1 cellular context compared by ENCODE assay signal in the genomic region with DNA sequence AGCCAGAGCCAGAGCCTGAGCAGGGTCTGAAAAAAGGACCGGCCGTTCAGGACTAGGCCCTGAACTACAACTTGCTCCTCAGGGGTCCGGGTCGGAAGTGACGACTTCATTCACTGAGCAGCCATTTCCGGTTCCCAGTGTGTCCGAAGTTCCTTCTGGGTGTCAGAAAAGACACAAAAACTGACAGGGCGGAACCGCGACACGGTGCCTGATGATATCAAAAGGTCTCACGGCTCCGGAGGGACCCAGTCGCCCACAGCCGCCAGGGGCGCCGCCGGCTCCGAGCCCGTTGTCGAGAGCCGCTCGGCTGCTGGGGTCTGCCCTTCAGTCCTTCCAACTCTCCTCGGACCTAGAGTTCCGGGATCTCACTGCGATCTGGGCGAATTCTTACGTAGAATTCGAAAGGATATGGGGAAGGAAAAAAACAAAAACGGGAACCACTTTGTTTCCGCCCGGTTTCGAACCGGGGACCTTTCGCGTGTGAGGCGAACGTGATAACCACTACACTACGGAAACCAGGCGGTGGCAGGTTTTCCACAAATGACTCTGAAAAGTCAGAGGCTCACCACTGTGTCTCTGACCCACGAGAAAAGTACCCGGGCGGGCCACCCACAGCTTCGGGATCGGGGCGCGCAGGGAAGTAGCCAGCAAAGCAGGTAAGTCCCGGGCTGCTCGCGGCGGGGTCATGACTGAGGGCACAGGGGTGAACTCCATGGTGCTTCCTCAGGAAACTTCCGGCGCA.
TF ChIP-seq lines count a peak whose summit lies in the region.

No MANE protein-coding gene starts in this region.

TF ChIP-seq in HepG2, 621 proteins besides CTCF, POLR2A, EP300 and RAD21 (continued from another document and continues in another):
- TF ChIP-seq, protein P1, sequence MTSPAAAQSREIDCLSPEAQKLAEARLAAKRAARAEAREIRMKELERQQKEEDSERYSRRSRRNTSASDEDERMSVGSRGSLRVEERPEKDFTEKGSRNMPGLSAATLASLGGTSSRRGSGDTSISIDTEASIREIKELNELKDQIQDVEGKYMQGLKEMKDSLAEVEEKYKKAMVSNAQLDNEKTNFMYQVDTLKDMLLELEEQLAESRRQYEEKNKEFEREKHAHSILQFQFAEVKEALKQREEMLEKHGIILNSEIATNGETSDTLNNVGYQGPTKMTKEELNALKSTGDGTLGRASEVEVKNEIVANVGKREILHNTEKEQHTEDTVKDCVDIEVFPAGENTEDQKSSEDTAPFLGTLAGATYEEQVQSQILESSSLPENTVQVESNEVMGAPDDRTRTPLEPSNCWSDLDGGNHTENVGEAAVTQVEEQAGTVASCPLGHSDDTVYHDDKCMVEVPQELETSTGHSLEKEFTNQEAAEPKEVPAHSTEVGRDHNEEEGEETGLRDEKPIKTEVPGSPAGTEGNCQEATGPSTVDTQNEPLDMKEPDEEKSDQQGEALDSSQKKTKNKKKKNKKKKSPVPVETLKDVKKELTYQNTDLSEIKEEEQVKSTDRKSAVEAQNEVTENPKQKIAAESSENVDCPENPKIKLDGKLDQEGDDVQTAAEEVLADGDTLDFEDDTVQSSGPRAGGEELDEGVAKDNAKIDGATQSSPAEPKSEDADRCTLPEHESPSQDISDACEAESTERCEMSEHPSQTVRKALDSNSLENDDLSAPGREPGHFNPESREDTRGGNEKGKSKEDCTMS (CRISPR knock-in tag; conservative IDR thresholded peaks at IDR 0.05): no peak
- peak; percentile 62; the same call in 1 of the 2 replicates for TF ChIP-seq ZNF331 (CRISPR knock-in tag; IDR thresholded peaks at IDR 0.05)
- TF ChIP-seq, protein P2, sequence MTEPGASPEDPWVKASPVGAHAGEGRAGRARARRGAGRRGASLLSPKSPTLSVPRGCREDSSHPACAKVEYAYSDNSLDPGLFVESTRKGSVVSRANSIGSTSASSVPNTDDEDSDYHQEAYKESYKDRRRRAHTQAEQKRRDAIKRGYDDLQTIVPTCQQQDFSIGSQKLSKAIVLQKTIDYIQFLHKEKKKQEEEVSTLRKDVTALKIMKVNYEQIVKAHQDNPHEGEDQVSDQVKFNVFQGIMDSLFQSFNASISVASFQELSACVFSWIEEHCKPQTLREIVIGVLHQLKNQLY (CRISPR knock-in tag; IDR thresholded peaks at IDR 0.05): no peak
- TF ChIP-seq TCF12 (IDR thresholded peaks at IDR 0.05): no peak
- TF ChIP-seq TCF12 (CRISPR knock-in tag; IDR thresholded peaks at IDR 0.05): peak; percentile 65; the same call in 1 of the 2 replicates
- peak; percentile 90 for TF ChIP-seq ZNF317 (CRISPR knock-in tag; IDR thresholded peaks at IDR 0.05)
- TF ChIP-seq ZNF768 (CRISPR knock-in tag; IDR thresholded peaks at IDR 0.05): 0 out of 2 replicates have a peak, but pooled peaks have one; percentile 31
- no peak; the same call in 1 of the 2 replicates for TF ChIP-seq CEBPG (CRISPR knock-in tag; IDR thresholded peaks at IDR 0.05)
- TF ChIP-seq NBN (conservative IDR thresholded peaks at IDR 0.05): no peak
- TF ChIP-seq, protein P3, sequence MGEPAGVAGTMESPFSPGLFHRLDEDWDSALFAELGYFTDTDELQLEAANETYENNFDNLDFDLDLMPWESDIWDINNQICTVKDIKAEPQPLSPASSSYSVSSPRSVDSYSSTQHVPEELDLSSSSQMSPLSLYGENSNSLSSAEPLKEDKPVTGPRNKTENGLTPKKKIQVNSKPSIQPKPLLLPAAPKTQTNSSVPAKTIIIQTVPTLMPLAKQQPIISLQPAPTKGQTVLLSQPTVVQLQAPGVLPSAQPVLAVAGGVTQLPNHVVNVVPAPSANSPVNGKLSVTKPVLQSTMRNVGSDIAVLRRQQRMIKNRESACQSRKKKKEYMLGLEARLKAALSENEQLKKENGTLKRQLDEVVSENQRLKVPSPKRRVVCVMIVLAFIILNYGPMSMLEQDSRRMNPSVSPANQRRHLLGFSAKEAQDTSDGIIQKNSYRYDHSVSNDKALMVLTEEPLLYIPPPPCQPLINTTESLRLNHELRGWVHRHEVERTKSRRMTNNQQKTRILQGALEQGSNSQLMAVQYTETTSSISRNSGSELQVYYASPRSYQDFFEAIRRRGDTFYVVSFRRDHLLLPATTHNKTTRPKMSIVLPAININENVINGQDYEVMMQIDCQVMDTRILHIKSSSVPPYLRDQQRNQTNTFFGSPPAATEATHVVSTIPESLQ (CRISPR knock-in tag; conservative IDR thresholded peaks at IDR 0.05): peak; percentile 49; the same call in 1 of the 2 replicates
- TF ChIP-seq, protein P4, sequence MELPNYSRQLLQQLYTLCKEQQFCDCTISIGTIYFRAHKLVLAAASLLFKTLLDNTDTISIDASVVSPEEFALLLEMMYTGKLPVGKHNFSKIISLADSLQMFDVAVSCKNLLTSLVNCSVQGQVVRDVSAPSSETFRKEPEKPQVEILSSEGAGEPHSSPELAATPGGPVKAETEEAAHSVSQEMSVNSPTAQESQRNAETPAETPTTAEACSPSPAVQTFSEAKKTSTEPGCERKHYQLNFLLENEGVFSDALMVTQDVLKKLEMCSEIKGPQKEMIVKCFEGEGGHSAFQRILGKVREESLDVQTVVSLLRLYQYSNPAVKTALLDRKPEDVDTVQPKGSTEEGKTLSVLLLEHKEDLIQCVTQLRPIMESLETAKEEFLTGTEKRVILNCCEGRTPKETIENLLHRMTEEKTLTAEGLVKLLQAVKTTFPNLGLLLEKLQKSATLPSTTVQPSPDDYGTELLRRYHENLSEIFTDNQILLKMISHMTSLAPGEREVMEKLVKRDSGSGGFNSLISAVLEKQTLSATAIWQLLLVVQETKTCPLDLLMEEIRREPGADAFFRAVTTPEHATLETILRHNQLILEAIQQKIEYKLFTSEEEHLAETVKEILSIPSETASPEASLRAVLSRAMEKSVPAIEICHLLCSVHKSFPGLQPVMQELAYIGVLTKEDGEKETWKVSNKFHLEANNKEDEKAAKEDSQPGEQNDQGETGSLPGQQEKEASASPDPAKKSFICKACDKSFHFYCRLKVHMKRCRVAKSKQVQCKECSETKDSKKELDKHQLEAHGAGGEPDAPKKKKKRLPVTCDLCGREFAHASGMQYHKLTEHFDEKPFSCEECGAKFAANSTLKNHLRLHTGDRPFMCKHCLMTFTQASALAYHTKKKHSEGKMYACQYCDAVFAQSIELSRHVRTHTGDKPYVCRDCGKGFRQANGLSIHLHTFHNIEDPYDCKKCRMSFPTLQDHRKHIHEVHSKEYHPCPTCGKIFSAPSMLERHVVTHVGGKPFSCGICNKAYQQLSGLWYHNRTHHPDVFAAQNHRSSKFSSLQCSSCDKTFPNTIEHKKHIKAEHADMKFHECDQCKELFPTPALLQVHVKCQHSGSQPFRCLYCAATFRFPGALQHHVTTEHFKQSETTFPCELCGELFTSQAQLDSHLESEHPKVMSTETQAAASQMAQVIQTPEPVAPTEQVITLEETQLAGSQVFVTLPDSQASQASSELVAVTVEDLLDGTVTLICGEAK (IDR thresholded peaks at IDR 0.05): no peak
- TF ChIP-seq, protein P4 (CRISPR knock-in tag; IDR thresholded peaks at IDR 0.05): no peak; the same call in 1 of the 2 replicates
- no peak for TF ChIP-seq HHEX (CRISPR knock-in tag; IDR thresholded peaks at IDR 0.05)
- no peak for TF ChIP-seq ZNF530 (CRISPR knock-in tag; IDR thresholded peaks at IDR 0.05; ENCODE audit: low read depth)
- peak; percentile 92 for TF ChIP-seq ZNF709 (CRISPR knock-in tag; IDR thresholded peaks at IDR 0.05)
- no peak for TF ChIP-seq PCBP2 (optimal IDR thresholded peaks at IDR 0.05; ENCODE audit: low read depth, low read length, poor library complexity, severe bottlenecking)
- TF ChIP-seq ZNF747 (CRISPR knock-in tag; IDR thresholded peaks at IDR 0.05; ENCODE audit: borderline replicate concordance): peak; percentile 86; the same call in 1 of the 2 replicates
- TF ChIP-seq JARID2 (CRISPR knock-in tag; IDR thresholded peaks at IDR 0.05; ENCODE audit: insufficient replicate concordance): peak; percentile 24
- TF ChIP-seq SP2 (CRISPR knock-in tag; IDR thresholded peaks at IDR 0.05): no peak
- TF ChIP-seq SRF (IDR thresholded peaks at IDR 0.05; ENCODE audit: low read depth, low read length): no peak
- peak; percentile 65 for TF ChIP-seq XRCC5 (optimal IDR thresholded peaks at IDR 0.05; ENCODE audit: low read length)
- no peak for TF ChIP-seq ZNF879 (CRISPR knock-in tag; IDR thresholded peaks at IDR 0.05)
- no peak for TF ChIP-seq CBX2 (IDR thresholded peaks at IDR 0.05; ENCODE audit: low read depth, low read length)
- TF ChIP-seq CBX2 (CRISPR knock-in tag; IDR thresholded peaks at IDR 0.05; ENCODE audit: low read depth): no peak
- TF ChIP-seq, protein P5, sequence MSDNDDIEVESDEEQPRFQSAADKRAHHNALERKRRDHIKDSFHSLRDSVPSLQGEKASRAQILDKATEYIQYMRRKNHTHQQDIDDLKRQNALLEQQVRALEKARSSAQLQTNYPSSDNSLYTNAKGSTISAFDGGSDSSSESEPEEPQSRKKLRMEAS (IDR thresholded peaks at IDR 0.05): peak; percentile 73
- peak; percentile 47; the same call in 1 of the 2 replicates for TF ChIP-seq ZNF138 (CRISPR knock-in tag; IDR thresholded peaks at IDR 0.05; ENCODE audit: low read depth)
- no peak for TF ChIP-seq ZFP36 (IDR thresholded peaks at IDR 0.05; ENCODE audit: borderline replicate concordance, low read depth, low read length, partially characterized antibody)
- no peak for TF ChIP-seq GTF2F1 (IDR thresholded peaks at IDR 0.05; ENCODE audit: low read length)
- TF ChIP-seq, protein P6, sequence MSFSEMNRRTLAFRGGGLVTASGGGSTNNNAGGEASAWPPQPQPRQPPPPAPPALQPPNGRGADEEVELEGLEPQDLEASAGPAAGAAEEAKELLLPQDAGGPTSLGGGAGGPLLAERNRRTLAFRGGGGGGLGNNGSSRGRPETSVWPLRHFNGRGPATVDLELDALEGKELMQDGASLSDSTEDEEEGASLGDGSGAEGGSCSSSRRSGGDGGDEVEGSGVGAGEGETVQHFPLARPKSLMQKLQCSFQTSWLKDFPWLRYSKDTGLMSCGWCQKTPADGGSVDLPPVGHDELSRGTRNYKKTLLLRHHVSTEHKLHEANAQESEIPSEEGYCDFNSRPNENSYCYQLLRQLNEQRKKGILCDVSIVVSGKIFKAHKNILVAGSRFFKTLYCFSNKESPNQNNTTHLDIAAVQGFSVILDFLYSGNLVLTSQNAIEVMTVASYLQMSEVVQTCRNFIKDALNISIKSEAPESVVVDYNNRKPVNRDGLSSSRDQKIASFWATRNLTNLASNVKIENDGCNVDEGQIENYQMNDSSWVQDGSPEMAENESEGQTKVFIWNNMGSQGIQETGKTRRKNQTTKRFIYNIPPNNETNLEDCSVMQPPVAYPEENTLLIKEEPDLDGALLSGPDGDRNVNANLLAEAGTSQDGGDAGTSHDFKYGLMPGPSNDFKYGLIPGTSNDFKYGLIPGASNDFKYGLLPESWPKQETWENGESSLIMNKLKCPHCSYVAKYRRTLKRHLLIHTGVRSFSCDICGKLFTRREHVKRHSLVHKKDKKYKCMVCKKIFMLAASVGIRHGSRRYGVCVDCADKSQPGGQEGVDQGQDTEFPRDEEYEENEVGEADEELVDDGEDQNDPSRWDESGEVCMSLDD (CRISPR knock-in tag; IDR thresholded peaks at IDR 0.05; ENCODE audit: borderline replicate concordance): no peak; the same call in 1 of the 2 replicates
- TF ChIP-seq ZNF644 (CRISPR knock-in tag; IDR thresholded peaks at IDR 0.05; ENCODE audit: low read depth): no peak
- no peak for TF ChIP-seq FOXC1 (CRISPR knock-in tag; IDR thresholded peaks at IDR 0.05; ENCODE audit: borderline replicate concordance)
- no peak for TF ChIP-seq ZNF17 (CRISPR knock-in tag; IDR thresholded peaks at IDR 0.05)
- TF ChIP-seq ZNF234 (CRISPR knock-in tag; conservative IDR thresholded peaks at IDR 0.05): 0 out of 2 replicates have a peak, but pooled peaks have one; percentile 87
- peak; percentile 33; the same call in 1 of the 2 replicates for TF ChIP-seq SIX4 (CRISPR knock-in tag; IDR thresholded peaks at IDR 0.05)
- peak; percentile 74; the same call in 1 of the 2 replicates for TF ChIP-seq SMYD3 (CRISPR knock-in tag; IDR thresholded peaks at IDR 0.05)
- TF ChIP-seq POLR2AphosphoS2 (IDR thresholded peaks at IDR 0.05; ENCODE audit: low read depth, low read length): no peak
- 0 out of 2 replicates have a peak, but pooled peaks have one; percentile 37 for TF ChIP-seq ZNF441 (CRISPR knock-in tag; IDR thresholded peaks at IDR 0.05; ENCODE audit: borderline replicate concordance)
- TF ChIP-seq HNF4A (CRISPR knock-in tag; IDR thresholded peaks at IDR 0.05): peak; percentile 58; the same call in 1 of the 2 replicates
- peak; percentile 73 for TF ChIP-seq TBX2 (CRISPR knock-in tag; IDR thresholded peaks at IDR 0.05; ENCODE audit: borderline replicate concordance)
- TF ChIP-seq ZNF839 (CRISPR knock-in tag; IDR thresholded peaks at IDR 0.05; ENCODE audit: borderline replicate concordance): 0 out of 2 replicates have a peak, but pooled peaks have one; percentile 40
